11 cellular contexts compared by ENCODE assay signal in the genomic region with DNA sequence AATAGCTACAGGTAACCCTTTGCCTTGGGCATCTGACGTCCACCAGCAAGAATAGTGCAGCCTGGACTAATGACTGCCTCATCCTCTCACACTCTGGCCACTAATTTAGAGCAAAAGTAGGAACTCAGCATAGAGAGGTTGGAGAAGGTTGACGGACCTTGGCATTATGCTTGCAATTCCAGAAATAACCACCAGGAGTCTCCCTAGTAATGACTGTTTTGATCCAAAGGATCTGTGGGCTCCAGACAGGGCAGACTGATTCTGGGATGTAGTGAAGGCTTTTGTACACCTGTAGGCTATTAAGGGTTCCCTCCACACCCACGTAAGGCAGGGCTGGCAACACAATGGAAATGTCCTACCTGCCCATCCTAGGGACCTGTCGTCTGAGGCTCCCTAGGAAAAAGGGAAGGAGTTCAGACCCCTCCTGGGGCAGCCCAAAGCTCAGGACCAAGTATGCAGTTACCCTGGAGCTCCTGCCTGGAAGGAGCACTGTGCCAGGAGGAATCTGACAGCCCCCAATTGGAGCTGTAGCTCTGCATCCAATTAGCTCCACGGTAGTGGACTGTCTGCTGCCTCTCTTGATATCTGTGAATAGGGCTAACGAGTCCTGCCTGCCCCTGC.
DNase-seq lines count a peak whose midpoint lies in the region; ATAC-seq and TF ChIP-seq lines count a peak whose summit lies in the region.
"Had no signal": no experiment of that assay in that cellular context is flagged by ENCODE, and none has a peak within 500 bp of the region (broad histone marks: within the 10 kb centered on the region; RNA-seq: fewer than 3 reads in every experiment).

No MANE protein-coding gene starts in this region.

- 93% methylated on average over 6 of the region's 6 CpGs for WGBS in smooth muscle cell (ENCODE audit: low lambda C conversion rate)

- DNase-seq in NCI-H526 (lab: John Stamatoyannopoulos, UW) = peak; percentile 7 to 47
- no peak for DNase-seq in NCI-H526 treated with DMSO at 0.1 percent for 48 hours (lab: John Stamatoyannopoulos, UW)
- DNase-seq in PC-9 = no peak
- no peak for DNase-seq in fibroblast of lung (ENCODE audit: low read depth in 2 of 2)
- no peak for DNase-seq in smooth muscle cell (lab: John Stamatoyannopoulos, UW; ENCODE audit: unreplicated experiment)
- DNase-seq: AML-193, NCI-H524 treated with DMSO at 0.1 percent for 48 hours had no signal

- POLR2A ChIA-PET in PC-9 (lab: Charles Lee; ENCODE audit: unreplicated experiment) = no interaction called here

- CTCF ChIA-PET in PC-9 (lab: Charles Lee) = no interaction called here

- intact Hi-C loops in PC-9 (cut with micrococcal nuclease; ENCODE audit: unreplicated experiment) = no loop called here

- no peaks in the 10 kb centered on the region for H3K9me2 ChIP-seq in PC-9 (ENCODE audit: insufficient read depth)

- H3K9me3 ChIP-seq in PC-9 (ENCODE audit: insufficient read depth, low read depth) (no peaks in the 10 kb centered on the region), fibroblast of lung (ENCODE audit: control insufficient read depth, insufficient read depth, low read depth, low read length) (no peaks in the 10 kb centered on the region), smooth muscle cell (replicated peaks; ENCODE audit: low read depth) (no peaks in the 10 kb centered on the region)

- H2AFZ ChIP-seq in PC-9 (no peak overlapping the region), fibroblast of lung (ENCODE audit: low read length) (no peak overlapping the region), smooth muscle cell (ENCODE audit: low read depth) (no peak overlapping the region)

- H3K4me3 ChIP-seq in PC-9 = no peak overlapping the region
- H3K4me3 ChIP-seq in fibroblast of lung (replicated peaks in 1 of 4; ENCODE audit: control extremely low read depth in 1 of 4, insufficient read depth in 1 of 4, low read depth in 3 of 4, low read length in 4 of 4) = no peak overlapping the region
- no peak overlapping the region for H3K4me3 ChIP-seq in smooth muscle cell

- TF ChIP-seq CTCF in PC-9 (conservative IDR thresholded peaks at IDR 0.05) = peak; percentile 67
- TF ChIP-seq CTCF in fibroblast of lung (conservative IDR thresholded peaks at IDR 0.05 in 1 of 2, IDR thresholded peaks at IDR 0.05 in 1 of 2; ENCODE audit: low read depth in 1 of 2, low read length in 2 of 2) = peak; percentile 55 to 61
- peak; percentile 51 for TF ChIP-seq CTCF in smooth muscle cell (IDR thresholded peaks at IDR 0.05; ENCODE audit: borderline replicate concordance, insufficient read depth, poor library complexity, severe bottlenecking)

- no TSS peak for BruUV-seq in PC-9 (replicated peaks; lab: Mats Ljungman, UMichigan)

- H3K9ac ChIP-seq in fibroblast of lung (ENCODE audit: insufficient read depth, low read length) = no peak overlapping the region
- H3K9ac ChIP-seq in smooth muscle cell (ENCODE audit: low read depth) = no peak overlapping the region

- no peaks in the 10 kb centered on the region for H3K4me1 ChIP-seq in PC-9 (replicated peaks; ENCODE audit: insufficient read depth)
- no peaks in the 10 kb centered on the region for H3K4me1 ChIP-seq in fibroblast of lung (ENCODE audit: control insufficient read depth, extremely low read depth, insufficient read depth, low read length)
- H3K4me1 ChIP-seq in smooth muscle cell (ENCODE audit: low read depth) = no peaks in the 10 kb centered on the region

- H3K79me2 ChIP-seq in PC-9 (ENCODE audit: low read depth) = no peaks in the 10 kb centered on the region
- H3K79me2 ChIP-seq in fibroblast of lung (ENCODE audit: control insufficient read depth, insufficient read depth, low read length) = no peaks in the 10 kb centered on the region
- no peaks in the 10 kb centered on the region for H3K79me2 ChIP-seq in smooth muscle cell (ENCODE audit: low read depth)

- H3K27me3 ChIP-seq in PC-9 (ENCODE audit: insufficient read depth, low read depth) (no peaks in the 10 kb centered on the region), fibroblast of lung (ENCODE audit: control insufficient read depth, insufficient read depth, low read length) (no peaks in the 10 kb centered on the region), smooth muscle cell (ENCODE audit: low read depth) (no peaks in the 10 kb centered on the region)

- H3F3A ChIP-seq in PC-9 (ENCODE audit: insufficient read depth, low read depth) (no peaks in the 10 kb centered on the region), smooth muscle cell (ENCODE audit: low read depth) (no peaks in the 10 kb centered on the region)

- H4K20me1 ChIP-seq in PC-9 (ENCODE audit: insufficient read depth) (no peaks in the 10 kb centered on the region), fibroblast of lung (ENCODE audit: control insufficient read depth, extremely low read depth, insufficient read depth, low read length) (no peaks in the 10 kb centered on the region), smooth muscle cell (ENCODE audit: low read depth) (no peaks in the 10 kb centered on the region)

- H3K27ac ChIP-seq in PC-9 (no peak overlapping the region), fibroblast of lung (ENCODE audit: insufficient read depth, low read length) (no peak overlapping the region), smooth muscle cell (ENCODE audit: low read depth) (no peak overlapping the region)

- ATAC-seq in HG02938 (IDR thresholded peaks at IDR 0.05; ENCODE audit: unreplicated experiment) (no peak), HG03108 (IDR thresholded peaks at IDR 0.05; ENCODE audit: unreplicated experiment) (no peak), HG03139 (IDR thresholded peaks at IDR 0.05; ENCODE audit: unreplicated experiment) (no peak)
- ATAC-seq: left lobe of liver had no signal

- H3K4me2 ChIP-seq in PC-9 = no peak overlapping the region
- no peak overlapping the region for H3K4me2 ChIP-seq in fibroblast of lung (ENCODE audit: extremely low read depth, insufficient read depth, low read length)
- H3K4me2 ChIP-seq in smooth muscle cell = no peak overlapping the region

- no peaks in the 10 kb centered on the region for H3K36me3 ChIP-seq in PC-9 (ENCODE audit: low read depth)
- H3K36me3 ChIP-seq in fibroblast of lung (ENCODE audit: control insufficient read depth, insufficient read depth, low read length) = peaks cover 2% of the 10 kb centered on the region
- H3K36me3 ChIP-seq in smooth muscle cell (ENCODE audit: low read depth) = no peaks in the 10 kb centered on the region

Comparison
In these comparisons a context has a peak if more than half of its experiments do, and no peak if none do; other contexts are left out.
1. DNase-seq: peak in NCI-H526 (2 of 2); none in NCI-H526 treated with DMSO at 0.1 percent for 48 hours (single experiment), PC-9 (0 of 2), fibroblast of lung (0 of 2) and smooth muscle cell (single experiment).
2. Peak in every context shown above with its lines, with median percentiles within 50 percentile points of each other: CTCF ChIP-seq.